In the genomic region with DNA sequence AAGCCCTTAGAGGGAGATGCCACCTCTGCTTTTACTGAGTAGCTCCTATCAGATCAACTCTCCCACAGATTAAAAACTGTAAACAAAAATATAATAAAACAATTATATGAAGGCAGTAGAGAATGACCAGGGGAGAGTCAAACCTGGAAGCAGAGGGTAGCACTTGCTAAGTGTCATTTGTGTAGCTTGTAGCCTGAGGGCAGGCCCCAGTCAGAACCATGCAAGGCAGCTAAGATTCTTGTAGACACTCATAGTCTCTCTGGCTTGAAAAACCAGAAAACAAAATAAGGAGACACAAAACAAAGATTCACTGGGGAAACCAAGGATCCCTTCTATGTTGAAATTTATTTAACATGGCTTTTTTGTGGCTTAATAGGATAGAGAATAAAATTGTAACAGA, we compare ENCODE assay signal across 26 cellular contexts.
"Had no signal": no experiment of that assay in that cellular context is flagged by ENCODE, and none has a peak within 500 bp of the region (broad histone marks: within the 10 kb centered on the region; RNA-seq: fewer than 3 reads in every experiment).

No MANE protein-coding gene starts in this region.

- H3K27ac ChIP-seq: gastrocnemius medialis, heart left ventricle, hepatocyte, left lung, parathyroid adenoma, right lobe of liver, testis, tibial artery, upper lobe of right lung, uterus had no signal

- H3K27me3 Mint-ChIP-seq: effector memory CD8-positive, alpha-beta T cell; naive thymus-derived CD4-positive, alpha-beta T cell; progenitor cell of endocrine pancreas had no signal

- H3K4me3 ChIP-seq: gastrocnemius medialis, heart left ventricle, hepatocyte, left lung, right lobe of liver, testis, tibial artery, upper lobe of right lung, uterus had no signal

- H3K9me3 Mint-ChIP-seq: effector memory CD8-positive, alpha-beta T cell had no signal

- H3K36me3 ChIP-seq: gastrocnemius medialis, heart left ventricle, left lung, right lobe of liver, tibial artery, upper lobe of right lung, uterus had no signal

- H3K4me1 ChIP-seq: left lung, right lobe of liver, testis, tibial artery, upper lobe of right lung, uterus had no signal

- H3K27me3 ChIP-seq: gastrocnemius medialis, heart left ventricle, hepatocyte, left lung, right lobe of liver, testis, tibial artery, upper lobe of right lung, uterus had no signal

- H3K4me3 Mint-ChIP-seq: effector memory CD8-positive, alpha-beta T cell; naive thymus-derived CD4-positive, alpha-beta T cell; nephron had no signal

- DNase-seq: cortex of kidney; effector memory CD8-positive, alpha-beta T cell; gastrocnemius medialis; heart left ventricle; left cardiac atrium; left lung; mesenchymal stem cell; midbrain; naive thymus-derived CD4-positive, alpha-beta T cell; occipital lobe; right lobe of liver; small intestine; stimulated activated CD4-positive, alpha-beta T cell treated with anti-CD3 and anti-CD28 coated beads, Interleukin-12 subunit alpha, Interleukin-12 subunit beta, amount 100 ng/mL, for 4 hours; stimulated activated CD4-positive, alpha-beta T cell treated with anti-CD3 and anti-CD28 coated beads, Interleukin-1b, Interleukin-23, amount 100 ng/mL, for 48 hours; stimulated activated CD4-positive, alpha-beta T cell treated with anti-CD3 and anti-CD28 coated beads, Interleukin-4, amount 100 ng/mL, for 1 hour; stimulated activated CD8-positive, alpha-beta memory T cell treated with anti-CD3 and anti-CD28 coated beads, Interleukin-4, amount 100 ng/mL, for 48 hours; stimulated activated naive CD8-positive, alpha-beta T cell treated with anti-CD3 and anti-CD28 coated beads, Interleukin-15, Interleukin-2, amounts not matched to agents 100 U/mL and 50 U/mL, for 24 hours; substantia nigra; testis; tibial artery; upper lobe of right lung; uterus had no signal

- H3K9me3 ChIP-seq: gastrocnemius medialis, left lung, right lobe of liver, testis, tibial artery, uterus had no signal

- H3K4me1 Mint-ChIP-seq: nephron had no signal

- H3K27ac Mint-ChIP-seq: effector memory CD8-positive, alpha-beta T cell; naive thymus-derived CD4-positive, alpha-beta T cell; nephron; progenitor cell of endocrine pancreas had no signal
